In the genomic region with DNA sequence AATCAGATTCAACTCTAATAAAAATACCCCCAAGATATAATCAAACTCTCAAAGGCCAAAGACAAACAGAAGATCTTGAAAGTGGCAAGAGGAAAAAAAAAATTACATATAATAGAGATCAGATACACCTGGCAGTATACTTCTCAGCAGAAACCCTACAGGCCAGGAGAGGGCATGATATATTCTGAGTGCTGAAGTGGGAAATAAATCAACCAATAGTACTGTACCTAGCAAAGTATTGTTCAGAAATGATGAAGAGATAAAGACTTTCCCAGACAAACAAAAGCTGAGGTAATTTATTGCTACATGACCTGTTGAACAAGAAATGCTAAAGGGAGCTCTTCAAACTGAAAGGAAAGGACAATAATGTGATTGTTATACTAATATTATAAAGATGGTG, we compare ENCODE assay signal across 31 cellular contexts.
"Had no signal": no experiment of that assay in that cellular context is flagged by ENCODE, and none has a peak within 500 bp of the region (broad histone marks: within the 10 kb centered on the region; RNA-seq: fewer than 3 reads in every experiment).

No MANE protein-coding gene starts in this region.

- H3K4me3 Mint-ChIP-seq: activated CD4-positive, alpha-beta T cell treated with anti-CD3 and anti-CD28 coated beads, Interleukin-2, amount 10 ng/mL, durations not matched to agents 24 days and 14 days; activated CD8-positive, alpha-beta T cell treated with anti-CD3 and anti-CD28 coated beads for 36 hours; activated naive CD4-positive, alpha-beta T cell treated with anti-CD3 and anti-CD28 coated beads, Interleukin-2, amount 50 U/mL, for 24 hours; activated naive CD8-positive, alpha-beta T cell treated with anti-CD3 and anti-CD28 coated beads, Interleukin-2, amount 10 ng/mL, durations not matched to agents 7 days and 5 days; activated T-cell treated with anti-CD3 and anti-CD28 coated beads, Interleukin-2, amount 50 U/mL, for 72 hours; activated T-helper 17 cell treated with anti-CD3 and anti-CD28 coated beads, Interleukin-2, amount 50 U/mL, for 72 hours; central memory CD8-positive, alpha-beta T cell had no signal

- DNase-seq: activated CD4-positive, alpha-beta T cell treated with anti-CD3 and anti-CD28 coated beads, Interleukin-2, amount 10 ng/mL, durations not matched to agents 24 days and 14 days; activated CD4-positive, alpha-beta T cell treated with anti-CD3 and anti-CD28 coated beads, Interleukin-2, amount 50 U/mL, for 4 hours; activated CD8-positive, alpha-beta T cell treated with anti-CD3 and anti-CD28 coated beads for 36 hours; activated gamma-delta T cell; activated naive CD4-positive, alpha-beta T cell treated with Interleukin-2 at 50 U/mL for 16 hours; activated naive CD8-positive, alpha-beta T cell treated with anti-CD3 and anti-CD28 coated beads, Interleukin-2, amount 10 ng/mL, durations not matched to agents 7 days and 5 days; activated T-cell treated with anti-CD3 and anti-CD28 coated beads, Interleukin-2, amount 50 U/mL, for 1 hour; activated T-cell treated with anti-CD3 and anti-CD28 coated beads, Interleukin-2, amount 50 U/mL, for 72 hours; amygdala; Kasumi-1; KG1; NCI-H1436 treated with DMSO at 0.1 percent for 48 hours; NCI-H1694 treated with DMSO at 0.1 percent for 48 hours; NCI-H2029; NCI-H345; NCI-H510A; NCI-H526; NCI-H748 treated with DMSO at 0.1 percent for 48 hours; NK-92 treated with Interleukin-12 subunit alpha and Interleukin-12 subunit beta, amount 100 ng/mL, for 24 hours; PC-3; Peyer's patch; RPMI8226; SJCRH30; T1000; WERI-Rb-1 had no signal

- ATAC-seq: activated CD8-positive, alpha-beta T cell treated with anti-CD3 and anti-CD28 coated beads for 36 hours; activated T-cell treated with anti-CD3 and anti-CD28 coated beads, Interleukin-2, amount 50 U/mL, for 72 hours; activated T-helper 17 cell treated with anti-CD3 and anti-CD28 coated beads, Interleukin-2, amount 50 U/mL, for 72 hours; PC-3 had no signal

- H3K27ac Mint-ChIP-seq: activated CD4-positive, alpha-beta T cell treated with anti-CD3 and anti-CD28 coated beads, Interleukin-2, amount 10 ng/mL, durations not matched to agents 24 days and 14 days; activated CD8-positive, alpha-beta T cell treated with anti-CD3 and anti-CD28 coated beads for 36 hours; activated naive CD4-positive, alpha-beta T cell treated with anti-CD3 and anti-CD28 coated beads, Interleukin-2, amount 50 U/mL, for 24 hours; activated naive CD8-positive, alpha-beta T cell treated with anti-CD3 and anti-CD28 coated beads, Interleukin-2, amount 10 ng/mL, durations not matched to agents 7 days and 5 days; activated T-cell treated with anti-CD3 and anti-CD28 coated beads, Interleukin-2, amount 50 U/mL, for 72 hours; activated T-helper 17 cell treated with anti-CD3 and anti-CD28 coated beads, Interleukin-2, amount 50 U/mL, for 72 hours had no signal

- H3K4me1 Mint-ChIP-seq: activated CD4-positive, alpha-beta T cell treated with anti-CD3 and anti-CD28 coated beads, Interleukin-2, amount 10 ng/mL, durations not matched to agents 24 days and 14 days; activated naive CD4-positive, alpha-beta T cell treated with anti-CD3 and anti-CD28 coated beads, Interleukin-2, amount 50 U/mL, for 24 hours; activated naive CD8-positive, alpha-beta T cell treated with anti-CD3 and anti-CD28 coated beads, Interleukin-2, amount 10 ng/mL, durations not matched to agents 7 days and 5 days; activated T-helper 17 cell treated with anti-CD3 and anti-CD28 coated beads, Interleukin-2, amount 50 U/mL, for 72 hours; central memory CD8-positive, alpha-beta T cell had no signal

- H3K27me3 Mint-ChIP-seq: activated CD4-positive, alpha-beta T cell treated with anti-CD3 and anti-CD28 coated beads, Interleukin-2, amount 10 ng/mL, durations not matched to agents 24 days and 14 days; activated CD8-positive, alpha-beta T cell treated with anti-CD3 and anti-CD28 coated beads for 36 hours; activated naive CD8-positive, alpha-beta T cell treated with anti-CD3 and anti-CD28 coated beads, Interleukin-2, amount 10 ng/mL, durations not matched to agents 7 days and 5 days; activated T-helper 17 cell treated with anti-CD3 and anti-CD28 coated beads, Interleukin-2, amount 50 U/mL, for 72 hours; central memory CD8-positive, alpha-beta T cell had no signal

- H3K36me3 Mint-ChIP-seq: activated naive CD8-positive, alpha-beta T cell treated with anti-CD3 and anti-CD28 coated beads, Interleukin-2, amount 10 ng/mL, durations not matched to agents 7 days and 5 days had no signal

- H3K27ac ChIP-seq: ascending aorta, cardiac muscle cell, Peyer's patch, SJCRH30, SK-N-MC, WERI-Rb-1 had no signal
